ENCODE assay signal across 10 cellular contexts in the genomic region with DNA sequence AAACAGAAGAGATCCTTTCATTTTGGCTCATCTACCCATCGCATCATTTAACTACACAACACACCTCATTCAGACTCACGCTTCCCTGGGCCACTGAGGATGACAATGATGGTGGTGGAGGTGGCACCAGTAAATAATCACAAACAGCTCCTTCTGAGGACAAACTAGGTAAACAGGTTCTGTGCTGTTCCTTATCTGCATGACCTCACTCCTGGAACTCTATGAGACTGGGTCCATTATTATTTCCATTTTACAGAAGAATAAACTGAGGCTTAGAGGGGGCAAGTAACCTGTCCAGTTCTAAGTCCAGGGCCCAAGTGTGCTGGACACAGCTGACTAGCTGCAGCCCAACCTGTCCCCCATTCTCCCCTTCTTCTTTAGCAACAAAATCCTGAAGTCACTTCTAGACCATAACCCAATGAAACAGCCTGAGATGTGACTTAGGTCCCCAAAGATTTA. TPM values are rescaled to one million over a fixed set of nuclear protein-coding genes. Genes with fewer than 3 reads are reported as not detected.
DNase-seq lines count a peak whose midpoint lies in the region; ATAC-seq lines count a peak whose summit lies in the region.
"Had no signal": no experiment of that assay in that cellular context is flagged by ENCODE, and none has a peak within 500 bp of the region (broad histone marks: within the 10 kb centered on the region; RNA-seq: fewer than 3 reads in every experiment).

No MANE protein-coding gene starts in this region.

- no peaks in the 10 kb centered on the region for H3K27me3 Mint-ChIP-seq in stimulated activated naive CD8-positive, alpha-beta T cell treated with anti-CD3 and anti-CD28 coated beads, Interleukin-15, Interleukin-2, amounts not matched to agents 100 ng/mL and 50 ng/mL, for 24 hours
- H3K27me3 Mint-ChIP-seq in activated T-helper 17 cell treated with anti-CD3 and anti-CD28 coated beads, Interleukin-2, amount 50 U/mL, for 72 hours: no peaks in the 10 kb centered on the region
- no peaks in the 10 kb centered on the region for H3K27me3 Mint-ChIP-seq in naive thymus-derived CD8-positive, alpha-beta T cell

- no peaks in the 10 kb centered on the region for H3K9me3 ChIP-seq in HAP-1
- H3K9me3 ChIP-seq: MG63 had no signal

- in situ Hi-C loops in HAP-1 (cut with MboI; ENCODE audit: low sequenced_read_pairs): no loop called here

- peaks cover 10% of the 10 kb centered on the region for H3K36me3 Mint-ChIP-seq in stimulated activated naive CD8-positive, alpha-beta T cell treated with anti-CD3 and anti-CD28 coated beads, Interleukin-15, Interleukin-2, amounts not matched to agents 100 ng/mL and 50 ng/mL, for 24 hours (ENCODE audit: low read depth)
- H3K36me3 Mint-ChIP-seq in activated T-helper 17 cell treated with anti-CD3 and anti-CD28 coated beads, Interleukin-2, amount 50 U/mL, for 72 hours (ENCODE audit: low read depth): no peaks in the 10 kb centered on the region
- no peaks in the 10 kb centered on the region for H3K36me3 Mint-ChIP-seq in naive thymus-derived CD8-positive, alpha-beta T cell

- no peak overlapping the region for H3K4me3 ChIP-seq in HAP-1
- H3K4me3 ChIP-seq: MG63 had no signal

- peak overlapping the region; percentile 61 for H3K4me3 Mint-ChIP-seq in stimulated activated naive CD8-positive, alpha-beta T cell treated with anti-CD3 and anti-CD28 coated beads, Interleukin-15, Interleukin-2, amounts not matched to agents 100 ng/mL and 50 ng/mL, for 24 hours
- peak overlapping the region; percentile 65 for H3K4me3 Mint-ChIP-seq in activated T-helper 17 cell treated with anti-CD3 and anti-CD28 coated beads, Interleukin-2, amount 50 U/mL, for 72 hours
- peak overlapping the region; percentile 67 to 87 (median 80) for H3K4me3 Mint-ChIP-seq in naive thymus-derived CD8-positive, alpha-beta T cell

- H3K27me3 ChIP-seq in HAP-1 (ENCODE audit: low read depth): no peaks in the 10 kb centered on the region
- H3K27me3 ChIP-seq: MG63 had no signal

- H3K9me3 Mint-ChIP-seq in stimulated activated naive CD8-positive, alpha-beta T cell treated with anti-CD3 and anti-CD28 coated beads, Interleukin-15, Interleukin-2, amounts not matched to agents 100 ng/mL and 50 ng/mL, for 24 hours: no peaks in the 10 kb centered on the region
- H3K9me3 Mint-ChIP-seq in activated T-helper 17 cell treated with anti-CD3 and anti-CD28 coated beads, Interleukin-2, amount 50 U/mL, for 72 hours: no peaks in the 10 kb centered on the region
- H3K9me3 Mint-ChIP-seq in naive thymus-derived CD8-positive, alpha-beta T cell: no peaks in the 10 kb centered on the region

- ATAC-seq in stimulated activated naive CD8-positive, alpha-beta T cell treated with anti-CD3 and anti-CD28 coated beads, Interleukin-15, Interleukin-2, amounts not matched to agents 100 U/mL and 50 U/mL, for 24 hours: no peak
- ATAC-seq in activated T-helper 17 cell treated with anti-CD3 and anti-CD28 coated beads, Interleukin-2, amount 50 U/mL, for 72 hours (replicated peaks): peak; percentile 57
- no peak for ATAC-seq in naive thymus-derived CD8-positive, alpha-beta T cell
- ATAC-seq in HG03442 (IDR thresholded peaks at IDR 0.05; ENCODE audit: unreplicated experiment): no peak

- H3K36me3 ChIP-seq in HAP-1 (replicated peaks): no peaks in the 10 kb centered on the region
- H3K36me3 ChIP-seq: MG63 had no signal

- H3K4me1 ChIP-seq in HAP-1: no peaks in the 10 kb centered on the region

- no peak for DNase-seq in stimulated activated naive CD8-positive, alpha-beta T cell treated with anti-CD3 and anti-CD28 coated beads, Interleukin-15, Interleukin-2, amounts not matched to agents 100 U/mL and 50 U/mL, for 24 hours
- no peak for DNase-seq in naive thymus-derived CD8-positive, alpha-beta T cell
- no peak for DNase-seq in HAP-1 (ENCODE audit: low spot score in 2 of 2)
- no peak for DNase-seq in SHP77 treated with DMSO at 0.1 percent for 48 hours (lab: John Stamatoyannopoulos, UW)
- no peak for DNase-seq in DMS79 (lab: John Stamatoyannopoulos, UW)
- DNase-seq: NCI-H345 had no signal

- peaks cover 74% of the 10 kb centered on the region for H3K4me1 Mint-ChIP-seq in stimulated activated naive CD8-positive, alpha-beta T cell treated with anti-CD3 and anti-CD28 coated beads, Interleukin-15, Interleukin-2, amounts not matched to agents 100 ng/mL and 50 ng/mL, for 24 hours (ENCODE audit: low read depth)
- peaks cover 34% of the 10 kb centered on the region for H3K4me1 Mint-ChIP-seq in activated T-helper 17 cell treated with anti-CD3 and anti-CD28 coated beads, Interleukin-2, amount 50 U/mL, for 72 hours
- H3K4me1 Mint-ChIP-seq in naive thymus-derived CD8-positive, alpha-beta T cell: peaks cover 49 to 96% (median 90%) of the 10 kb centered on the region in 4 donors

- H3K27ac Mint-ChIP-seq in stimulated activated naive CD8-positive, alpha-beta T cell treated with anti-CD3 and anti-CD28 coated beads, Interleukin-15, Interleukin-2, amounts not matched to agents 100 ng/mL and 50 ng/mL, for 24 hours: peak overlapping the region; percentile 97
- H3K27ac Mint-ChIP-seq in activated T-helper 17 cell treated with anti-CD3 and anti-CD28 coated beads, Interleukin-2, amount 50 U/mL, for 72 hours: peak overlapping the region; percentile 82
- H3K27ac Mint-ChIP-seq in naive thymus-derived CD8-positive, alpha-beta T cell: peak overlapping the region; percentile 88 to 96 (median 94)

- POLR2A ChIA-PET in naive thymus-derived CD8-positive, alpha-beta T cell (lab: Charles Lee): interaction anchor here (1.4 to 5.9 kb wide), 7 partner anchors 8 to 119 kb away, joined by 3 to 41 read pairs (median 6); a partner anchor contains a TSS

RNA-seq across cellular contexts. Expression of a gene that starts 50.4 kb away (rescaled TPM):
- 10 to 100 TPM; 32.1 to 48.9 TPM for total RNA-seq in activated T-helper 17 cell treated with anti-CD3 and anti-CD28 coated beads, Interleukin-2, amount 50 U/mL, for 72 hours
- total RNA-seq in naive thymus-derived CD8-positive, alpha-beta T cell: 10 to 100 TPM; 33.1 to 34.6 TPM
- 10 to 100 TPM; 25.3 to 41.1 (median 32.5) TPM for polyA plus RNA-seq in naive thymus-derived CD8-positive, alpha-beta T cell
